9 cellular contexts compared by ENCODE assay signal in genomic region chr11:69617220-69617619, GRCh38.
"Had no signal": no experiment of that assay in that cellular context is flagged by ENCODE, and none has a peak within 500 bp of the region (broad histone marks: within the 10 kb centered on the region; RNA-seq: fewer than 3 reads in every experiment).

No MANE protein-coding gene starts in this region.

- H3K36me3 Mint-ChIP-seq: IgD-negative memory B cell had no signal

- H3K4me3 Mint-ChIP-seq: H9, HFFc6, IgD-negative memory B cell had no signal

- H3K4me3 ChIP-seq: GM23248 had no signal

- H2AFZ ChIP-seq: GM23248 had no signal

- ATAC-seq: HepG2 had no signal

- H3K9me3 Mint-ChIP-seq: H9, HFFc6, IgD-negative memory B cell had no signal

- H3K27ac Mint-ChIP-seq: HFFc6 had no signal

- DNase-seq: GM23248, GOT3, H9, HCEC 1CT, HFFc6 had no signal

- FAIRE-seq: H54, HepG2 had no signal

- H3K4me1 Mint-ChIP-seq: IgD-negative memory B cell had no signal

- H3K9ac ChIP-seq: GM23248 had no signal

- H3K27ac ChIP-seq: GM23248, HL-60 had no signal
